Comparison of ENCODE assay signal across 21 cellular contexts in the genomic region with DNA sequence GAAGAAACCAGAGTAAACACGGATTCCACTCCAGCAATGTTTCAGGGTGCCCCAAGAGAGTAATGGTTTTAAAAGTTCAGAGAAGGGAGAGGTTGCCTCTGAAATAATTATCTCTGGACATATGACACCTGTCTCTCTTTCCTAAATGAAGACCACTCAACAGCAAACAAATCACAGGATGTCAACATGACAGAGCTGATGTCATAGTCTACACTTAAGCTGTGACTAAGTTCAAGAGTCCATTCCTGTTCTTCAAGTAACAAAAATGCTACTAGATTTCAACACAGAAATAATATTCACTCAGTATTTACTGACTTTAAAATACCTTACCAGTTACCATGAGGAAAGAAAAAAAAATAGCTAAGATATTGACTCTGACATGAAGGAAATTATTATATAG.
"Had no signal": no experiment of that assay in that cellular context is flagged by ENCODE, and none has a peak within 500 bp of the region (broad histone marks: within the 10 kb centered on the region; RNA-seq: fewer than 3 reads in every experiment).

No MANE protein-coding gene starts in this region.

- ATAC-seq: activated CD4-positive, alpha-beta T cell treated with anti-CD3 and anti-CD28 coated beads for 36 hours; activated naive CD4-positive, alpha-beta T cell treated with anti-CD3 and anti-CD28 coated beads, Interleukin-2, amount 50 U/mL, for 72 hours; left colon; lower lobe of right lung; stimulated activated naive CD8-positive, alpha-beta T cell treated with anti-CD3 and anti-CD28 coated beads, Interleukin-15, amount 100 ng/mL, for 72 hours had no signal

- H3K4me1 ChIP-seq: breast epithelium, esophagus squamous epithelium, lower lobe of right lung, suprapubic skin, transverse colon, vagina had no signal

- H3K9me3 ChIP-seq: adrenal gland, breast epithelium, esophagus squamous epithelium, lower lobe of right lung, suprapubic skin, transverse colon, vagina had no signal

- H3K4me3 Mint-ChIP-seq: activated CD4-positive, alpha-beta T cell treated with anti-CD3 and anti-CD28 coated beads for 36 hours; activated T-helper 1 cell treated with anti-CD3 and anti-CD28 coated beads, Interleukin-12 subunit alpha, Interleukin-12 subunit beta, Interleukin-2, Interleukin-4 antibody, amounts not matched to agents 30 ng/mL and 10 ng/mL and 1 ng/mL, durations not matched to agents 14 hours and 24 hours and 36 hours; nephron progenitor cell; stimulated activated naive CD8-positive, alpha-beta T cell treated with anti-CD3 and anti-CD28 coated beads, Interleukin-15, amount 100 ng/mL, for 72 hours; T-helper 2 cell treated with Interferon-gamma antibody and Interleukin-4, amounts not matched to agents 5 μg/mL and 100 μg/mL, for 36 hours had no signal

- H3K4me3 ChIP-seq: adrenal gland, breast epithelium, esophagus squamous epithelium, lower lobe of right lung, suprapubic skin, transverse colon, vagina had no signal

- H3K36me3 ChIP-seq: adrenal gland, breast epithelium, esophagus squamous epithelium, lower lobe of right lung, suprapubic skin, transverse colon, vagina had no signal

- H3K27me3 ChIP-seq: adrenal gland, breast epithelium, esophagus squamous epithelium, suprapubic skin, transverse colon, vagina had no signal

- H3K9me3 Mint-ChIP-seq: activated naive CD4-positive, alpha-beta T cell treated with anti-CD3 and anti-CD28 coated beads, Interleukin-2, amount 50 U/mL, for 72 hours; activated T-helper 1 cell treated with anti-CD3 and anti-CD28 coated beads, Interleukin-12 subunit alpha, Interleukin-12 subunit beta, Interleukin-2, Interleukin-4 antibody, amounts not matched to agents 30 ng/mL and 10 ng/mL and 1 ng/mL, durations not matched to agents 14 hours and 24 hours and 36 hours; nephron progenitor cell; stimulated activated naive CD8-positive, alpha-beta T cell treated with anti-CD3 and anti-CD28 coated beads, Interleukin-15, amount 100 ng/mL, for 72 hours; T-helper 2 cell treated with Interferon-gamma antibody and Interleukin-4, amounts not matched to agents 5 μg/mL and 100 μg/mL, for 36 hours had no signal

- H3K27me3 Mint-ChIP-seq: activated CD4-positive, alpha-beta T cell treated with anti-CD3 and anti-CD28 coated beads for 36 hours; stimulated activated naive CD8-positive, alpha-beta T cell treated with anti-CD3 and anti-CD28 coated beads, Interleukin-15, amount 100 ng/mL, for 72 hours had no signal

- DNase-seq: activated CD4-positive, alpha-beta T cell treated with anti-CD3 and anti-CD28 coated beads for 36 hours; activated CD4-positive, alpha-beta T cell treated with anti-CD3 and anti-CD28 coated beads, Interleukin-2, amount 50 U/mL, for 48 hours; activated gamma-delta T cell treated with Interleukin-2 at 50 U/mL for 16 hours; adrenal gland; effector CD4-positive, alpha-beta T cell; esophagus squamous epithelium; left colon; lower lobe of right lung; nephron progenitor cell; nucleus accumbens; posterior cingulate gyrus; retina; stimulated activated CD4-positive, alpha-beta T cell treated with anti-CD3 and anti-CD28 coated beads, Interleukin-2, amount 100 ng/mL, for 24 hours; stimulated activated naive CD8-positive, alpha-beta T cell treated with anti-CD3 and anti-CD28 coated beads, Interleukin-15, amount 100 ng/mL, for 72 hours; transverse colon had no signal

- H3K27ac Mint-ChIP-seq: activated CD4-positive, alpha-beta T cell treated with anti-CD3 and anti-CD28 coated beads for 36 hours; activated naive CD4-positive, alpha-beta T cell treated with anti-CD3 and anti-CD28 coated beads, Interleukin-2, amount 50 U/mL, for 72 hours; activated T-helper 1 cell treated with anti-CD3 and anti-CD28 coated beads, Interleukin-12 subunit alpha, Interleukin-12 subunit beta, Interleukin-2, Interleukin-4 antibody, amounts not matched to agents 30 ng/mL and 10 ng/mL and 1 ng/mL, durations not matched to agents 14 hours and 24 hours and 36 hours; nephron progenitor cell; stimulated activated naive CD8-positive, alpha-beta T cell treated with anti-CD3 and anti-CD28 coated beads, Interleukin-15, amount 100 ng/mL, for 72 hours; T-helper 2 cell treated with Interferon-gamma antibody and Interleukin-4, amounts not matched to agents 5 μg/mL and 100 μg/mL, for 36 hours had no signal

- H3K36me3 Mint-ChIP-seq: activated naive CD4-positive, alpha-beta T cell treated with anti-CD3 and anti-CD28 coated beads, Interleukin-2, amount 50 U/mL, for 72 hours had no signal

- H3K27ac ChIP-seq: adrenal gland, breast epithelium, esophagus squamous epithelium, lower lobe of right lung, suprapubic skin, transverse colon, vagina had no signal
